1 cellular context compared by ENCODE assay signal in genomic region chr15:80152180-80152895, GRCh38.
TF ChIP-seq lines count a peak whose summit lies in the region.

No MANE protein-coding gene starts in this region.

TF ChIP-seq in GM23338, 12 proteins besides CTCF, POLR2A, EP300 and RAD21 (continued from another document):
- TF ChIP-seq ZNF462 (CRISPR knock-in tag; IDR thresholded peaks at IDR 0.05): no peak
TF ChIP-seq in GM23338: peak in this region for 1.
